Comparison of ENCODE assay signal across 18 cellular contexts in genomic region chr7:29109356-29109755, GRCh38. TPM values are rescaled to one million over a fixed set of nuclear protein-coding genes. Genes with fewer than 3 reads are reported as not detected.
"Had no signal": no experiment of that assay in that cellular context is flagged by ENCODE, and none has a peak within 500 bp of the region (broad histone marks: within the 10 kb centered on the region; RNA-seq: fewer than 3 reads in every experiment).

No MANE protein-coding gene starts in this region.

- ATAC-seq: effector memory CD8-positive, alpha-beta T cell; left colon; stimulated activated memory B cell treated with anti-CD40 and anti-IgM and Interleukin-4, amounts not matched to agents 10 μg/mL and 1 μg/mL and 100 μg/mL, for 72 hours; T-cell had no signal

- H3K9me3 ChIP-seq: spleen, uterus had no signal

- H3K4me3 Mint-ChIP-seq: activated naive CD8-positive, alpha-beta T cell; activated T-helper 1 cell treated with anti-CD3 and anti-CD28 coated beads, Interleukin-12 subunit alpha, Interleukin-12 subunit beta, Interleukin-2, Interleukin-4 antibody, amounts not matched to agents 30 ng/mL and 10 ng/mL and 1 ng/mL, durations not matched to agents 14 hours and 24 hours and 36 hours; effector memory CD8-positive, alpha-beta T cell; mesothelial cell of epicardium; stimulated activated memory B cell treated with anti-CD40 and anti-IgM and Interleukin-4, amounts not matched to agents 10 μg/mL and 1 μg/mL and 100 μg/mL, for 72 hours; T-cell had no signal

- H3K27ac ChIP-seq: uterus, WERI-Rb-1 had no signal

- DNase-seq: activated CD4-positive, alpha-beta T cell treated with anti-CD3 and anti-CD28 coated beads, Interleukin-2, amount 50 U/mL, for 48 hours; activated T-cell treated with anti-CD3 and anti-CD28 coated beads for 4 hours; dermis blood vessel endothelial cell; effector memory CD8-positive, alpha-beta T cell; foreskin fibroblast; left colon; retina; spleen; stimulated activated CD4-positive, alpha-beta T cell treated with anti-CD3 and anti-CD28 coated beads, Interleukin-4, amount 100 ng/mL, for 4 hours; T-cell; T-helper 9 cell; uterus; WERI-Rb-1 had no signal

- H3K4me3 ChIP-seq: lung, spleen, uterus had no signal

- H3K27me3 ChIP-seq: spleen, uterus had no signal

- H3K36me3 ChIP-seq: uterus, WERI-Rb-1 had no signal

- H3K27ac Mint-ChIP-seq: activated naive CD8-positive, alpha-beta T cell; activated T-helper 1 cell treated with anti-CD3 and anti-CD28 coated beads, Interleukin-12 subunit alpha, Interleukin-12 subunit beta, Interleukin-2, Interleukin-4 antibody, amounts not matched to agents 30 ng/mL and 10 ng/mL and 1 ng/mL, durations not matched to agents 14 hours and 24 hours and 36 hours; effector memory CD8-positive, alpha-beta T cell; mesothelial cell of epicardium; stimulated activated memory B cell treated with anti-CD40 and anti-IgM and Interleukin-4, amounts not matched to agents 10 μg/mL and 1 μg/mL and 100 μg/mL, for 72 hours; T-cell had no signal

- H3K9me3 Mint-ChIP-seq: activated T-helper 1 cell treated with anti-CD3 and anti-CD28 coated beads, Interleukin-12 subunit alpha, Interleukin-12 subunit beta, Interleukin-2, Interleukin-4 antibody, amounts not matched to agents 30 ng/mL and 10 ng/mL and 1 ng/mL, durations not matched to agents 14 hours and 24 hours and 36 hours; effector memory CD8-positive, alpha-beta T cell; T-cell had no signal

- H3K4me1 ChIP-seq: uterus had no signal

- H3K36me3 Mint-ChIP-seq: activated naive CD8-positive, alpha-beta T cell; mesothelial cell of epicardium; stimulated activated memory B cell treated with anti-CD40 and anti-IgM and Interleukin-4, amounts not matched to agents 10 μg/mL and 1 μg/mL and 100 μg/mL, for 72 hours; T-cell had no signal

RNA-seq across cellular contexts. Expression of gene CPVL, which starts 37.0 kb away (rescaled TPM):
- total RNA-seq: activated T-helper 1 cell treated with anti-CD3 and anti-CD28 coated beads, Interleukin-12 subunit alpha, Interleukin-12 subunit beta, Interleukin-2, Interleukin-4 antibody, amounts not matched to agents 30 ng/mL and 10 ng/mL and 1 ng/mL, durations not matched to agents 14 hours and 24 hours and 36 hours had no signal
